ENCODE assay signal across 22 cellular contexts in genomic region chr19:42619271-42619670, GRCh38. TPM values are rescaled to one million over a fixed set of nuclear protein-coding genes. Genes with fewer than 3 reads are reported as not detected.
DNase-seq lines count a peak whose midpoint lies in the region; ATAC-seq and TF ChIP-seq lines count a peak whose summit lies in the region.
"Had no signal": no experiment of that assay in that cellular context is flagged by ENCODE, and none has a peak within 500 bp of the region (broad histone marks: within the 10 kb centered on the region; RNA-seq: fewer than 3 reads in every experiment).

No MANE protein-coding gene starts in this region.

- H3K9me3 ChIP-seq in tibial artery = no peaks in the 10 kb centered on the region
- H3K9me3 ChIP-seq: BLaER1 had no signal

- peaks cover 4% of the 10 kb centered on the region for H3K4me1 Mint-ChIP-seq in activated CD8-positive, alpha-beta memory T cell treated with anti-CD3 and anti-CD28 coated beads, Interleukin-2, amount 10 ng/mL, durations not matched to agents 7 days and 5 days
- H3K4me1 Mint-ChIP-seq in T-helper 2 cell treated with Interferon-gamma antibody and Interleukin-4, amounts not matched to agents 5 μg/mL and 100 μg/mL, for 36 hours (ENCODE audit: low read depth) = no peaks in the 10 kb centered on the region
- H3K4me1 Mint-ChIP-seq in stimulated activated effector memory CD8-positive, alpha-beta T cell treated with anti-CD3 and anti-CD28 coated beads, Interleukin-12 subunit alpha, Interleukin-12 subunit beta, amount 100 ng/mL, for 72 hours = peaks cover 8% of the 10 kb centered on the region
- H3K4me1 Mint-ChIP-seq: B cell; CD4-positive, CD25-positive, alpha-beta regulatory T cell had no signal

- H3K36me3 ChIP-seq in tibial artery = no peaks in the 10 kb centered on the region
- H3K36me3 ChIP-seq: BLaER1 had no signal

- TF ChIP-seq CTCF in tibial artery (IDR thresholded peaks at IDR 0.05) = no peak

- H3K27me3 Mint-ChIP-seq in activated CD8-positive, alpha-beta memory T cell treated with anti-CD3 and anti-CD28 coated beads, Interleukin-2, amount 10 ng/mL, durations not matched to agents 7 days and 5 days = peaks cover 45% of the 10 kb centered on the region
- H3K27me3 Mint-ChIP-seq in T-helper 2 cell treated with Interferon-gamma antibody and Interleukin-4, amounts not matched to agents 5 μg/mL and 100 μg/mL, for 36 hours (ENCODE audit: low read depth) = peaks cover 7% of the 10 kb centered on the region

- H3K27me3 ChIP-seq in tibial artery = no peaks in the 10 kb centered on the region
- H3K27me3 ChIP-seq: BLaER1 had no signal

- H3K27ac Mint-ChIP-seq in activated CD8-positive, alpha-beta memory T cell treated with anti-CD3 and anti-CD28 coated beads, Interleukin-2, amount 10 ng/mL, durations not matched to agents 7 days and 5 days = no peak overlapping the region
- no peak overlapping the region for H3K27ac Mint-ChIP-seq in T-helper 2 cell treated with Interferon-gamma antibody and Interleukin-4, amounts not matched to agents 5 μg/mL and 100 μg/mL, for 36 hours
- no peak overlapping the region for H3K27ac Mint-ChIP-seq in stimulated activated effector memory CD8-positive, alpha-beta T cell treated with anti-CD3 and anti-CD28 coated beads, Interleukin-12 subunit alpha, Interleukin-12 subunit beta, amount 100 ng/mL, for 72 hours
- H3K27ac Mint-ChIP-seq: B cell; CD4-positive, CD25-positive, alpha-beta regulatory T cell; CD8-positive, alpha-beta T cell had no signal

- intact Hi-C loops in posterior cingulate gyrus (cut with DNase I) = no loop called here
- intact Hi-C loops in tibial artery (cut with DNase I; ENCODE audit: low total_unique reads) = no loop called here

- H3K4me3 Mint-ChIP-seq in activated CD8-positive, alpha-beta memory T cell treated with anti-CD3 and anti-CD28 coated beads, Interleukin-2, amount 10 ng/mL, durations not matched to agents 7 days and 5 days = no peak overlapping the region
- H3K4me3 Mint-ChIP-seq in T-helper 2 cell treated with Interferon-gamma antibody and Interleukin-4, amounts not matched to agents 5 μg/mL and 100 μg/mL, for 36 hours = no peak overlapping the region
- H3K4me3 Mint-ChIP-seq in stimulated activated effector memory CD8-positive, alpha-beta T cell treated with anti-CD3 and anti-CD28 coated beads, Interleukin-12 subunit alpha, Interleukin-12 subunit beta, amount 100 ng/mL, for 72 hours = no peak overlapping the region
- H3K4me3 Mint-ChIP-seq: B cell; CD4-positive, CD25-positive, alpha-beta regulatory T cell; CD8-positive, alpha-beta T cell had no signal

- no peaks in the 10 kb centered on the region for H3K4me1 ChIP-seq in tibial artery
- H3K4me1 ChIP-seq: BLaER1 had no signal

- no peak for DNase-seq in activated CD8-positive, alpha-beta memory T cell treated with anti-CD3 and anti-CD28 coated beads, Interleukin-2, amount 10 ng/mL, durations not matched to agents 7 days and 5 days
- DNase-seq in activated CD8-positive, alpha-beta memory T cell treated with anti-CD3 and anti-CD28 coated beads, Interleukin-2, amount 50 U/mL, for 48 hours = no peak
- peak; percentile 23 for DNase-seq in T-helper 2 cell treated with Interferon-gamma antibody and Interleukin-4, amounts not matched to agents 5 μg/mL and 100 μg/mL, for 36 hours (ENCODE audit: low spot score)
- DNase-seq in stimulated activated effector memory CD8-positive, alpha-beta T cell treated with anti-CD3 and anti-CD28 coated beads, Interleukin-12 subunit alpha, Interleukin-12 subunit beta, amount 100 ng/mL, for 72 hours (ENCODE audit: low spot score in 2 of 2) = no peak
- no peak for DNase-seq in posterior cingulate gyrus
- no peak for DNase-seq in tibial artery
- DNase-seq: 8988T; CD4-positive, CD25-positive, alpha-beta regulatory T cell; CD8-positive, alpha-beta T cell; DMS 273 treated with DMSO at 0.1 percent for 48 hours; DMS79; EL; GDM1; GM23248; H7; HCEC 1CT had no signal

- no peaks in the 10 kb centered on the region for H3K36me3 Mint-ChIP-seq in activated CD8-positive, alpha-beta memory T cell treated with anti-CD3 and anti-CD28 coated beads, Interleukin-2, amount 10 ng/mL, durations not matched to agents 7 days and 5 days
- H3K36me3 Mint-ChIP-seq in T-helper 2 cell treated with Interferon-gamma antibody and Interleukin-4, amounts not matched to agents 5 μg/mL and 100 μg/mL, for 36 hours (ENCODE audit: low read depth) = no peaks in the 10 kb centered on the region
- H3K36me3 Mint-ChIP-seq in stimulated activated effector memory CD8-positive, alpha-beta T cell treated with anti-CD3 and anti-CD28 coated beads, Interleukin-12 subunit alpha, Interleukin-12 subunit beta, amount 100 ng/mL, for 72 hours = no peaks in the 10 kb centered on the region
- H3K36me3 Mint-ChIP-seq: CD4-positive, CD25-positive, alpha-beta regulatory T cell; CD8-positive, alpha-beta T cell had no signal

- H3K27ac ChIP-seq in tibial artery = no peak overlapping the region
- H3K27ac ChIP-seq: BLaER1, C4-2B, GM23248 had no signal

- H3K9me3 Mint-ChIP-seq in activated CD8-positive, alpha-beta memory T cell treated with anti-CD3 and anti-CD28 coated beads, Interleukin-2, amount 10 ng/mL, durations not matched to agents 7 days and 5 days (ENCODE audit: low read depth) = no peaks in the 10 kb centered on the region
- no peaks in the 10 kb centered on the region for H3K9me3 Mint-ChIP-seq in T-helper 2 cell treated with Interferon-gamma antibody and Interleukin-4, amounts not matched to agents 5 μg/mL and 100 μg/mL, for 36 hours
- no peaks in the 10 kb centered on the region for H3K9me3 Mint-ChIP-seq in stimulated activated effector memory CD8-positive, alpha-beta T cell treated with anti-CD3 and anti-CD28 coated beads, Interleukin-12 subunit alpha, Interleukin-12 subunit beta, amount 100 ng/mL, for 72 hours
- H3K9me3 Mint-ChIP-seq: CD4-positive, CD25-positive, alpha-beta regulatory T cell; CD8-positive, alpha-beta T cell had no signal

- CTCF ChIA-PET in activated CD8-positive, alpha-beta memory T cell treated with anti-CD3 and anti-CD28 coated beads, Interleukin-2, amount 10 ng/mL, durations not matched to agents 7 days and 5 days (lab: Charles Lee) = no interaction called here

- H3K4me3 ChIP-seq in tibial artery = no peak overlapping the region
- H3K4me3 ChIP-seq: BLaER1, GM12878, GM23248 had no signal

- ATAC-seq in activated CD8-positive, alpha-beta memory T cell treated with anti-CD3 and anti-CD28 coated beads, Interleukin-2, amount 10 ng/mL, durations not matched to agents 7 days and 5 days = peak; percentile 42
- peak; percentile 88 for ATAC-seq in stimulated activated effector memory CD8-positive, alpha-beta T cell treated with anti-CD3 and anti-CD28 coated beads, Interleukin-12 subunit alpha, Interleukin-12 subunit beta, amount 100 ng/mL, for 72 hours
- ATAC-seq: CD8-positive, alpha-beta T cell; GM12878 had no signal

RNA-seq across cellular contexts. Expression of gene CEACAM8, which starts 24.5 kb away (rescaled TPM):
- not detected for total RNA-seq in activated CD8-positive, alpha-beta memory T cell treated with anti-CD3 and anti-CD28 coated beads, Interleukin-2, amount 10 ng/mL, durations not matched to agents 7 days and 5 days
- total RNA-seq: A673; B cell; CD4-positive, CD25-positive, alpha-beta regulatory T cell; CD8-positive, alpha-beta T cell; GM12878; GM23248; H1; H7 had no signal
